In genomic region chr15:92612891-92613290, GRCh38 we compare ENCODE assay signal across 17 cellular contexts.
"Had no signal": no experiment of that assay in that cellular context is flagged by ENCODE, and none has a peak within 500 bp of the region (broad histone marks: within the 10 kb centered on the region; RNA-seq: fewer than 3 reads in every experiment).

No MANE protein-coding gene starts in this region.

- H3K4me1 ChIP-seq: parathyroid adenoma had no signal

- H3K9me3 ChIP-seq: heart left ventricle, prostate gland, tibial artery, upper lobe of right lung had no signal

- H3K27ac ChIP-seq: heart left ventricle, parathyroid adenoma, tibial artery, upper lobe of right lung had no signal

- H3K36me3 ChIP-seq: heart left ventricle, prostate gland, tibial artery, upper lobe of right lung had no signal

- H3K27me3 ChIP-seq: heart left ventricle, tibial artery, upper lobe of right lung had no signal

- ATAC-seq: naive thymus-derived CD4-positive, alpha-beta T cell; upper lobe of right lung had no signal

- H3K4me3 ChIP-seq: heart left ventricle, prostate gland, tibial artery, upper lobe of right lung had no signal

- DNase-seq: central memory CD4-positive, alpha-beta T cell; dermis blood vessel endothelial cell; effector CD4-positive, alpha-beta T cell; endodermal cell; foreskin melanocyte; heart left ventricle; kidney glomerular epithelial cell; mesendoderm; naive thymus-derived CD4-positive, alpha-beta T cell; nephron progenitor cell; small intestine; stimulated activated CD4-positive, alpha-beta T cell treated with anti-CD3 and anti-CD28 coated beads, Interleukin-12 subunit alpha, Interleukin-12 subunit beta, amount 100 ng/mL, for 4 hours; stimulated activated naive CD4-positive, alpha-beta T cell; upper lobe of right lung had no signal
